ENCODE assay signal across 1 cellular context in genomic region chr3:152298393-152299242, GRCh38.
A peak's percentile ranks its signal among the peaks of the same experiment; 100 is the strongest.
TF ChIP-seq lines count a peak whose summit lies in the region.

No MANE protein-coding gene starts in this region.

TF ChIP-seq in HepG2, 621 proteins besides CTCF, POLR2A, EP300 and RAD21 (continued from another document and continues in another):
- TF ChIP-seq ZBTB3 (CRISPR knock-in tag; IDR thresholded peaks at IDR 0.05; ENCODE audit: borderline replicate concordance, low read depth) (no peak), PHF8 (CRISPR knock-in tag; IDR thresholded peaks at IDR 0.05) (no peak), REXO4 (CRISPR knock-in tag; IDR thresholded peaks at IDR 0.05; ENCODE audit: borderline replicate concordance) (no peak), LCORL (IDR thresholded peaks at IDR 0.05) (no peak), LCORL (CRISPR knock-in tag; IDR thresholded peaks at IDR 0.05) (peak; percentile 43; the same call in 1 of the 2 replicates), ZNF562 (CRISPR knock-in tag; IDR thresholded peaks at IDR 0.05; ENCODE audit: borderline replicate concordance) (no peak), CHCHD3 (CRISPR knock-in tag; IDR thresholded peaks at IDR 0.05) (no peak), KAT8 (CRISPR knock-in tag; IDR thresholded peaks at IDR 0.05) (peak; percentile 64), THRA (CRISPR knock-in tag; IDR thresholded peaks at IDR 0.05; ENCODE audit: borderline replicate concordance) (peak; percentile 72; the same call in 1 of the 2 replicates), ZMAT5 (CRISPR knock-in tag; IDR thresholded peaks at IDR 0.05; ENCODE audit: borderline replicate concordance, low read depth) (no peak), HOXA5 (CRISPR knock-in tag; IDR thresholded peaks at IDR 0.05) (no peak), MAFF (IDR thresholded peaks at IDR 0.05; ENCODE audit: low read depth, low read length) (0 out of 2 replicates have a peak, but pooled peaks have one; percentile 7), REL (CRISPR knock-in tag; conservative IDR thresholded peaks at IDR 0.05) (no peak), ZSCAN20 (CRISPR knock-in tag; IDR thresholded peaks at IDR 0.05; ENCODE audit: borderline replicate concordance) (no peak), TEF (CRISPR knock-in tag; IDR thresholded peaks at IDR 0.05) (no peak), ZNF501 (CRISPR knock-in tag; IDR thresholded peaks at IDR 0.05) (peak; percentile 73), DMTF1 (CRISPR knock-in tag; IDR thresholded peaks at IDR 0.05) (no peak), ZNF431 (CRISPR knock-in tag; IDR thresholded peaks at IDR 0.05; ENCODE audit: borderline replicate concordance, low read depth) (no peak), ZNF704 (CRISPR knock-in tag; IDR thresholded peaks at IDR 0.05; ENCODE audit: borderline replicate concordance) (no peak), FOXA1 (IDR thresholded peaks at IDR 0.05) (no peak), FOXA1 (CRISPR knock-in tag; IDR thresholded peaks at IDR 0.05) (peak; percentile 67; the same call in 1 of the 2 replicates), ZNF333 (CRISPR knock-in tag; IDR thresholded peaks at IDR 0.05; ENCODE audit: borderline replicate concordance) (no peak), ZNF781 (CRISPR knock-in tag; IDR thresholded peaks at IDR 0.05; ENCODE audit: borderline replicate concordance, not compliant biosample characterization) (peak; percentile 72), PAWR (CRISPR knock-in tag; IDR thresholded peaks at IDR 0.05; ENCODE audit: borderline replicate concordance) (no peak), SP4 (CRISPR knock-in tag; IDR thresholded peaks at IDR 0.05) (no peak), SP5 (CRISPR knock-in tag; IDR thresholded peaks at IDR 0.05; ENCODE audit: borderline replicate concordance, low read depth) (no peak), ATF4 (CRISPR knock-in tag; IDR thresholded peaks at IDR 0.05) (0 out of 4 replicates have a peak, but pooled peaks of 1 of the 2 experiments have one; percentile 24), RBM22 (optimal IDR thresholded peaks at IDR 0.05; ENCODE audit: low read length) (peak; percentile 57), TP53 (CRISPR knock-in tag; conservative IDR thresholded peaks at IDR 0.05) (no peak), GATAD1 (CRISPR knock-in tag; IDR thresholded peaks at IDR 0.05) (peak; percentile 57; the same call in 1 of the 2 replicates), ZEB1 (IDR thresholded peaks at IDR 0.05; ENCODE audit: insufficient replicate concordance, low read depth) (no peak), REPIN1 (CRISPR knock-in tag; IDR thresholded peaks at IDR 0.05; ENCODE audit: borderline replicate concordance, low read depth) (peak; percentile 51; the same call in 1 of the 2 replicates), ZSCAN22 (CRISPR knock-in tag; IDR thresholded peaks at IDR 0.05) (no peak), ATRX (CRISPR knock-in tag; IDR thresholded peaks at IDR 0.05; ENCODE audit: borderline replicate concordance) (no peak), PREB (CRISPR knock-in tag; IDR thresholded peaks at IDR 0.05) (no peak), SAP130 (CRISPR knock-in tag; IDR thresholded peaks at IDR 0.05; ENCODE audit: low read depth) (peak; percentile 89), MIXL1 (CRISPR knock-in tag; IDR thresholded peaks at IDR 0.05) (no peak), ZNF792 (CRISPR knock-in tag; IDR thresholded peaks at IDR 0.05) (no peak), HIVEP1 (CRISPR knock-in tag; IDR thresholded peaks at IDR 0.05) (no peak), ZNF460 (CRISPR knock-in tag; IDR thresholded peaks at IDR 0.05; ENCODE audit: borderline replicate concordance) (no peak), CC2D1A (CRISPR knock-in tag; IDR thresholded peaks at IDR 0.05) (no peak), ZNF644 (CRISPR knock-in tag; IDR thresholded peaks at IDR 0.05; ENCODE audit: low read depth) (no peak), GLMP (CRISPR knock-in tag; IDR thresholded peaks at IDR 0.05; ENCODE audit: borderline replicate concordance) (no peak), ZNF883 (CRISPR knock-in tag; IDR thresholded peaks at IDR 0.05; ENCODE audit: not compliant biosample characterization) (no peak), ZBTB21 (CRISPR knock-in tag; IDR thresholded peaks at IDR 0.05) (no peak), ATF7-NPFF (CRISPR knock-in tag; IDR thresholded peaks at IDR 0.05; ENCODE audit: low read depth) (no peak), ZC3H4 (CRISPR knock-in tag; IDR thresholded peaks at IDR 0.05; ENCODE audit: borderline replicate concordance) (no peak), ZNF20 (CRISPR knock-in tag; IDR thresholded peaks at IDR 0.05) (no peak), MEIS2 (CRISPR knock-in tag; IDR thresholded peaks at IDR 0.05) (0 out of 2 replicates have a peak, but pooled peaks have one; percentile 30), PAF1 (CRISPR knock-in tag; IDR thresholded peaks at IDR 0.05) (no peak), MXD4 (CRISPR knock-in tag; IDR thresholded peaks at IDR 0.05) (no peak), TAF15 (IDR thresholded peaks at IDR 0.05; ENCODE audit: low read depth, low read length, poor library complexity, severe bottlenecking) (no peak), AHDC1 (CRISPR knock-in tag; IDR thresholded peaks at IDR 0.05; ENCODE audit: borderline replicate concordance) (peak; percentile 65; the same call in 1 of the 2 replicates), ZNF83 (CRISPR knock-in tag; IDR thresholded peaks at IDR 0.05; ENCODE audit: borderline replicate concordance) (no peak), NCOA1 (CRISPR knock-in tag; IDR thresholded peaks at IDR 0.05) (peak; percentile 53; the same call in 1 of the 2 replicates), FOXA3 (CRISPR knock-in tag; IDR thresholded peaks at IDR 0.05) (peak; percentile 72), PBX2 (CRISPR knock-in tag; IDR thresholded peaks at IDR 0.05) (0 out of 2 replicates have a peak, but pooled peaks have one; percentile 36)
